Comparison of ENCODE assay signal across 2 cellular contexts in genomic region chr14:73562256-73562655, GRCh38. TPM values are rescaled to one million over a fixed set of nuclear protein-coding genes. Genes with fewer than 3 reads are reported as not detected.
"Had no signal": no experiment of that assay in that cellular context is flagged by ENCODE, and none has a peak within 500 bp of the region (broad histone marks: within the 10 kb centered on the region; RNA-seq: fewer than 3 reads in every experiment).

No MANE protein-coding gene starts in this region.

RNA-seq across cellular contexts. Expression of gene HEATR4, which starts 3.5 kb away (rescaled TPM):
- total RNA-seq: G401, GM12878 had no signal

RNA-seq across cellular contexts. Expression of gene ACOT1, which starts 25.3 kb away (rescaled TPM):
- total RNA-seq: G401 had no signal

RNA-seq across cellular contexts. Expression of gene ACOT4, which starts 29.4 kb away (rescaled TPM):
- total RNA-seq: G401 had no signal

RNA-seq across cellular contexts. Expression of gene ACOT6, which starts 50.1 kb away (rescaled TPM):
- total RNA-seq: G401, GM12878 had no signal
- polyA plus RNA-seq: GM12878 had no signal
